In the genomic region with DNA sequence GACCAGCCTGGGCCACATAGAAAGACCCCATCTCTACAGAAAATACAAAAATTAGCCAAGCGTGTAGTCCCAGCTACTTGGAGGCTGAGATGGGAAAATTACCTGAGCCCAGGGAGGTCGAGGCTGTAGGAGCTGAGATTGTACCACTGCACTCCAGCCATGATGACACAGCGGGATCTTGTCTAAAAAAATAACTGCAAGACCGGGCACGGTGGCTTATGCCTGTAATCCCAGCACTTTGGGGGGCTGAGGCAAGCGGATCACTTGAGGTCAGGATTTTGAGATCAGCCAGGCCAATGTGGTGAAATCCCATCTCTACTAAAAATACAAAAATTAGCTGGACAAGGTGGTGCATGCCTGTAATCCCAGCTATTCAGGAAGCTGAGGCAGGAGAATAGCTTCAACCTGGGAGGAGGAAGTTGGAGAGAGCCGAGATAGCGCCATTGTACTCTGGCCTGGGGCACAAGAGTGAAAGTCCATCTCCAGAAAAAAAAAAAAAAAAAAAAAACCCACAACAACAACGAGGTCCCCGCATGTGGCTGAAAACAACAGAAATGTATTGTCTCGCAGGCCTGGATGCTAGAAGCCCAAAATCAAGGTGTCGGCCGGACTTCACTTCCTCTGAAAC, we compare ENCODE assay signal across 16 cellular contexts. TPM values are rescaled to one million over a fixed set of nuclear protein-coding genes. Genes with fewer than 3 reads are reported as not detected.
DNase-seq lines count a peak whose midpoint lies in the region; ATAC-seq, FAIRE-seq and TF ChIP-seq lines count a peak whose summit lies in the region.
"Not testable (repeated sequence)": the region's sequence is repeated elsewhere in the genome, so short reads cannot be mapped to it uniquely, and the experiment has no call there.
"Had no signal": no experiment of that assay in that cellular context is flagged by ENCODE, and none has a peak within 500 bp of the region (broad histone marks: within the 10 kb centered on the region; RNA-seq: fewer than 3 reads in every experiment).

No MANE protein-coding gene starts in this region.

- peak overlapping the region; percentile 84 for H3K27ac ChIP-seq in WERI-Rb-1
- H3K27ac ChIP-seq in colonic mucosa = peak overlapping the region; percentile 28
- H3K27ac ChIP-seq in liver (ENCODE audit: low read depth in 1 of 2, low read length in 2 of 2) = not testable (repeated sequence)
- H3K27ac ChIP-seq in small intestine (ENCODE audit: low read depth in 1 of 2, low read length in 1 of 2) = peak overlapping the region; percentile 81 to 94

- H3K36me3 ChIP-seq in WERI-Rb-1; colonic mucosa; liver (ENCODE audit: control insufficient read depth in 4 of 4, insufficient read depth in 3 of 4, low read depth in 1 of 4, low read length in 3 of 4); small intestine (ENCODE audit: control insufficient read depth in 2 of 2, insufficient read depth in 2 of 2, low read length in 2 of 2): not testable (repeated sequence)

- FAIRE-seq in small intestine (lab: Jason Lieb, UNC) = not testable (repeated sequence)

- TF ChIP-seq CTCF in WERI-Rb-1 (IDR thresholded peaks at IDR 0.05; ENCODE audit: low read depth, low read length); colonic mucosa (IDR thresholded peaks at IDR 0.05); liver (IDR thresholded peaks at IDR 0.05; ENCODE audit: low read depth, low read length, missing input control): not testable (repeated sequence)

- intact Hi-C loops in colonic mucosa (cut with DNase I); left colon (cut with DNase I, micrococcal nuclease): not testable (repeated sequence)

- H3K27me3 ChIP-seq in WERI-Rb-1 (ENCODE audit: insufficient read depth, low read depth, severe bottlenecking); colonic mucosa; liver (ENCODE audit: control insufficient read depth in 4 of 4, insufficient read depth in 4 of 4, low read length in 3 of 4); small intestine (ENCODE audit: control insufficient read depth in 2 of 2, insufficient read depth in 2 of 2, low read length in 2 of 2): not testable (repeated sequence)

- 82% methylated on average over 13 of the region's 13 CpGs for WGBS in liver
- WGBS in small intestine, 3 donors = 40 to 72% (median 67%) methylated on average over 13 of the region's 13 CpGs

- H3K4me1 ChIP-seq in colonic mucosa; liver (ENCODE audit: control insufficient read depth in 4 of 4, insufficient read depth in 4 of 4, low read length in 3 of 4); small intestine (ENCODE audit: control insufficient read depth in 2 of 2, insufficient read depth in 1 of 2, low read depth in 1 of 2, low read length in 1 of 2): not testable (repeated sequence)

- H3K9ac ChIP-seq in colonic mucosa (ENCODE audit: low read depth in 2 of 2, low read length in 2 of 2); liver (ENCODE audit: low read depth in 1 of 2, low read length in 2 of 2): not testable (repeated sequence)

- TF ChIP-seq RAD21 in liver (IDR thresholded peaks at IDR 0.05) = not testable (repeated sequence)

- ATAC-seq in left colon = peak; percentile 23

- H3K4me3 ChIP-seq in WERI-Rb-1 (ENCODE audit: low read depth, low read length) = peak overlapping the region; percentile 22
- H3K4me3 ChIP-seq in colonic mucosa; liver (ENCODE audit: low read depth in 1 of 3, low read length in 3 of 3); small intestine (ENCODE audit: low read depth in 1 of 2, low read length in 2 of 2): not testable (repeated sequence)

- peak; percentile 6 for DNase-seq in NCI-H82 (lab: John Stamatoyannopoulos, UW)
- peak; percentile 81 for DNase-seq in WERI-Rb-1
- not testable (repeated sequence) for DNase-seq in colonic mucosa, left colon
- DNase-seq in mucosa of gallbladder (ENCODE audit: low spot score) = peak; percentile 33
- peak; percentile 86 for DNase-seq in small intestine

- H3K9me3 ChIP-seq in WERI-Rb-1 (ENCODE audit: severe bottlenecking); colonic mucosa; liver (ENCODE audit: control insufficient read depth in 4 of 4, low read length in 3 of 4); small intestine (ENCODE audit: control insufficient read depth, low read depth): not testable (repeated sequence)

TF ChIP-seq in liver, 16 proteins besides CTCF, POLR2A, EP300 and RAD21:
- peak; percentile 26 to 45 for TF ChIP-seq HNF4A (conservative IDR thresholded peaks at IDR 0.05)

RNA-seq across cellular contexts. Expression of a gene that starts 50.7 kb away (rescaled TPM):
- total RNA-seq in colonic mucosa (not detected), left colon (not detected), liver (not detected), mucosa of gallbladder (not detected)
- polyA plus RNA-seq in liver (not detected), small intestine (not detected)
- total RNA-seq: A673; CD4-positive, alpha-beta memory T cell; CD4-positive, CD25-positive, alpha-beta regulatory T cell; CD8-positive, alpha-beta memory T cell; Daoy; G401; GM12878 had no signal
- polyA plus RNA-seq: AG04450; CD14-positive monocyte; CD4-positive, alpha-beta memory T cell; CD4-positive, CD25-positive, alpha-beta regulatory T cell; CD8-positive, alpha-beta memory T cell; GM12878 had no signal
